ENCODE assay signal across 1 cellular context in the genomic region with DNA sequence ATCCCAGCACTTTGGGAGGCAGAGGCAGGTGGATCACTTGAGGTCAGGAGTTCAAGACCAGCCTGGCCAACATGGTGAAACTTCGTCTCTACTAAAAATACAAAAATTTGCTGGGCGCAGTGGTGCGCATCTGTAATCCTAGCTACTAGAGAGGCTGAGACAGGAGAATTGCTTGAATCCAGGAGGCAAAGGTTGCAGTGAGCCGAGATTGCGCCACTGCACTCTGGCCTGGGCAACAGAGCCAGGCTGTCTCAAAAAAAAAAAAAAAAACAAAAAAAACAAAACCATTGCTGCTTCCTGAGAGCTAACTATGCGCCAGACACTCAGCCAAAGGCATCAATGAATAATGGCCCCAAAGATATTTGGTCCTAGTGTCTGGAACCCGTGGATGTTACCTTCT.
A peak's percentile ranks its signal among the peaks of the same experiment; 100 is the strongest.
TF ChIP-seq lines count a peak whose summit lies in the region.

No MANE protein-coding gene starts in this region.

TF ChIP-seq in HepG2, 621 proteins besides CTCF, POLR2A, EP300 and RAD21 (continued from another document):
- TF ChIP-seq CEBPB (IDR thresholded peaks at IDR 0.05; ENCODE audit: borderline replicate concordance, low read depth, low read length), result peak; percentile 23; the same call in 1 of the 2 replicates
- TF ChIP-seq, protein P1, sequence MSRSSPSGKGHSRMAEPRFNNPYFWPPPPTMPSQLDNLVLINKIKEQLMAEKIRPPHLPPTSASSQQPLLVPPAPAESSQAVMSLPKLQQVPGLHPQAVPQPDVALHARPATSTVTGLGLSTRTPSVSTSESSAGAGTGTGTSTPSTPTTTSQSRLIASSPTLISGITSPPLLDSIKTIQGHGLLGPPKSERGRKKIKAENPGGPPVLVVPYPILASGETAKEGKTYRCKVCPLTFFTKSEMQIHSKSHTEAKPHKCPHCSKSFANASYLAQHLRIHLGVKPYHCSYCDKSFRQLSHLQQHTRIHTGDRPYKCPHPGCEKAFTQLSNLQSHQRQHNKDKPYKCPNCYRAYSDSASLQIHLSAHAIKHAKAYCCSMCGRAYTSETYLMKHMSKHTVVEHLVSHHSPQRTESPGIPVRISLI (CRISPR knock-in tag; IDR thresholded peaks at IDR 0.05; ENCODE audit: borderline replicate concordance), result peak; percentile 48; the same call in 1 of the 2 replicates
- TF ChIP-seq HNF4A (CRISPR knock-in tag; IDR thresholded peaks at IDR 0.05), result 0 out of 2 replicates have a peak, but pooled peaks have one; percentile 18
